ENCODE assay signal across 14 cellular contexts in genomic region chr17:28521296-28522085, GRCh38. TPM values are rescaled to one million over a fixed set of nuclear protein-coding genes. Genes with fewer than 3 reads are reported as not detected.
DNase-seq lines count a peak whose midpoint lies in the region; ATAC-seq and TF ChIP-seq lines count a peak whose summit lies in the region.
"Had no signal": no experiment of that assay in that cellular context is flagged by ENCODE, and none has a peak within 500 bp of the region (broad histone marks: within the 10 kb centered on the region; RNA-seq: fewer than 3 reads in every experiment).

No MANE protein-coding gene starts in this region.

- DNase-seq in Right ventricle myocardium inferior (ENCODE audit: missing footprints), result no peak
- DNase-seq in left cardiac atrium, result no peak
- peak; percentile 28 for DNase-seq in astrocyte of the hippocampus (ENCODE audit: low read depth, low spot score)
- DNase-seq in mucosa of descending colon, result peak in 2 of 3 donors; percentile 20 to 44
- DNase-seq in kidney glomerular epithelial cell (lab: John Stamatoyannopoulos, UW), result no peak
- DNase-seq in activated naive CD4-positive, alpha-beta T cell treated with anti-CD3 and anti-CD28 coated beads, Interleukin-2, amount 10 ng/mL, durations not matched to agents 7 days and 5 days, result no peak
- DNase-seq: 8988T, COR-L47, DMS153, KBM-7, NCI-H1092 had no signal

- H3K4me3 Mint-ChIP-seq in activated naive CD4-positive, alpha-beta T cell treated with anti-CD3 and anti-CD28 coated beads, Interleukin-2, amount 10 ng/mL, durations not matched to agents 7 days and 5 days, result no peak overlapping the region

- H3K4me1 Mint-ChIP-seq in activated naive CD4-positive, alpha-beta T cell treated with anti-CD3 and anti-CD28 coated beads, Interleukin-2, amount 10 ng/mL, durations not matched to agents 7 days and 5 days, result no peaks in the 10 kb centered on the region

- intact Hi-C loops in Right ventricle myocardium inferior (cut with DNase I), result no loop called here
- intact Hi-C loops in left cardiac atrium (cut with DNase I), result no loop called here
- intact Hi-C loops in mucosa of descending colon (cut with DNase I, micrococcal nuclease), result no loop called here

- peaks cover 12% of the 10 kb centered on the region for H3K4me1 ChIP-seq in mucosa of descending colon (ENCODE audit: low read depth)

- ATAC-seq in Right ventricle myocardium inferior (peak; percentile 20), left cardiac atrium (no peak), mucosa of descending colon (no peak), HG03025 (IDR thresholded peaks at IDR 0.05; ENCODE audit: low FRiP score, unreplicated experiment) (no peak), HG02798 (IDR thresholded peaks at IDR 0.05; ENCODE audit: poor library complexity, unreplicated experiment) (no peak)

- no peak overlapping the region for H3K4me3 ChIP-seq in mucosa of descending colon

- H3K27me3 Mint-ChIP-seq in activated naive CD4-positive, alpha-beta T cell treated with anti-CD3 and anti-CD28 coated beads, Interleukin-2, amount 10 ng/mL, durations not matched to agents 7 days and 5 days, result peaks cover 32% of the 10 kb centered on the region

- no peak overlapping the region for H3K27ac Mint-ChIP-seq in activated naive CD4-positive, alpha-beta T cell treated with anti-CD3 and anti-CD28 coated beads, Interleukin-2, amount 10 ng/mL, durations not matched to agents 7 days and 5 days

- H3K36me3 ChIP-seq in mucosa of descending colon (ENCODE audit: low read depth), result no peaks in the 10 kb centered on the region

- H3K9me3 ChIP-seq in mucosa of descending colon, result no peaks in the 10 kb centered on the region

- H3K36me3 Mint-ChIP-seq in activated naive CD4-positive, alpha-beta T cell treated with anti-CD3 and anti-CD28 coated beads, Interleukin-2, amount 10 ng/mL, durations not matched to agents 7 days and 5 days, result no peaks in the 10 kb centered on the region

- H3K9me3 Mint-ChIP-seq in activated naive CD4-positive, alpha-beta T cell treated with anti-CD3 and anti-CD28 coated beads, Interleukin-2, amount 10 ng/mL, durations not matched to agents 7 days and 5 days, result no peaks in the 10 kb centered on the region

- no peak for TF ChIP-seq CTCF in mucosa of descending colon (IDR thresholded peaks at IDR 0.05)

- CTCF ChIA-PET in activated naive CD4-positive, alpha-beta T cell treated with anti-CD3 and anti-CD28 coated beads, Interleukin-2, amount 10 ng/mL, durations not matched to agents 7 days and 5 days (lab: Charles Lee), result interaction anchor here (0.5 to 0.6 kb wide), 2 partner anchors 136 to 189 kb away, joined by 3 read pairs; no protein-coding TSS in a partner anchor

RNA-seq across cellular contexts. Expression of gene FOXN1, which starts 15.3 kb away (rescaled TPM):
- not detected for total RNA-seq in Right ventricle myocardium inferior
- not detected for total RNA-seq in left cardiac atrium
- total RNA-seq in mucosa of descending colon, result under 1 TPM in 2 of 3 donors, not detected in 1; 0.46 to 0.69 TPM
- total RNA-seq: NCI-H460 had no signal

RNA-seq across cellular contexts. Expression of gene UNC119, which starts 30.9 kb away (rescaled TPM):
- total RNA-seq in Right ventricle myocardium inferior, result 22.2 TPM
- 10 to 100 TPM; 13.6 to 23.6 TPM for total RNA-seq in left cardiac atrium
- 10 to 100 TPM; 20.5 to 32.3 (median 23.2) TPM for total RNA-seq in mucosa of descending colon

RNA-seq across cellular contexts. Expression of gene SLC13A2, which starts 48.0 kb away (rescaled TPM):
- total RNA-seq in Right ventricle myocardium inferior (not detected), left cardiac atrium (not detected), mucosa of descending colon (10 to 100 TPM; 14.9 to 87.0 (median 17.1) TPM)
- total RNA-seq: NCI-H460 had no signal

RNA-seq across cellular contexts. Expression of gene PIGS, which starts 49.8 kb away (rescaled TPM):
- 41.1 TPM for total RNA-seq in Right ventricle myocardium inferior
- 10 to 100 TPM; 39.9 to 41.4 TPM for total RNA-seq in left cardiac atrium
- 100 to 1,000 TPM in 1 of 3 donors, 10 to 100 TPM in 2; 52.2 to 100 (median 88.5) TPM for total RNA-seq in mucosa of descending colon

RNA-seq across cellular contexts. Expression of gene ALDOC, which starts 55.2 kb away (rescaled TPM):
- total RNA-seq in Right ventricle myocardium inferior, result 396 TPM
- total RNA-seq in left cardiac atrium, result 100 to 1,000 TPM; 138 to 164 TPM
- 10 to 100 TPM; 15.3 to 25.4 (median 19.7) TPM for total RNA-seq in mucosa of descending colon

Comparison
In these comparisons a context has a peak if more than half of its experiments do, and no peak if none do; other contexts are left out.
1. DNase-seq: peak in astrocyte of the hippocampus (single experiment) and mucosa of descending colon (2 of 3); none in Right ventricle myocardium inferior (single experiment), left cardiac atrium (single experiment), kidney glomerular epithelial cell (single experiment) and activated naive CD4-positive, alpha-beta T cell treated with anti-CD3 and anti-CD28 coated beads, Interleukin-2, amount 10 ng/mL, durations not matched to agents 7 days and 5 days (single experiment).
2. RNA of gene SLC13A2, which starts 48.0 kb away (total RNA-seq): 14.9 to 87.0 TPM in mucosa of descending colon; not detected in Right ventricle myocardium inferior (single experiment) and not detected in left cardiac atrium; every median in the first group is over 10 times any median in the second.